ENCODE assay signal across 8 cellular contexts in the genomic region with DNA sequence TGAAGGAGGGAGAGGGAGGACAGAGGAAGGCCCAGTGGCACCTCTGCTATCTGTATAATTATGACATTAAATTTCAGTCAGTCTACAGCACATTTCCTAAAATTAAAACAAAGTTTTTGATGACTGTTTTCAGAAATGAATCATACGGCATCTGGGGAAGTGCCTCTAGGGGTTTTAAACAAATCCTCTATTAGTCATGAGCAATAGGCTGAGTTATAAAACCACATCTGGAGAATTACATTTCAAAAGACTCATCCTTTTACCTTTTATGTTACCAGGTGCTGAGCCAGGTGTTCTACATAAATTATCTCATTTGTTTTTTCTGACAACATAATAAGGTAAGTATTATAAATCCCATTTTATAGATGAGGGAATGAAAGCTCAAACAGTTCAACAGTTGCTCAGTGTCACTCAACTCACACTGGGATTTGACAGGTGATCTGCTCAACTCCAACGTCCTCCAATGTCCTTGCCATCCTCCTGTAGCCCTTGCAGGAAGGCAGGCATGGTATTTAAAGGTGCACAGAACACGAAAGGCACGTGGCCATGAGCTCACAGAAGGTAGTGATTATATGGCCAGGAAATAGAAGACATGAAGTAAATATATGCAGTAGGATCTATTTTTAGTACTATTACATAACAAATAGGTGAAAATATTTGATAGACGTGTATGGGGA.
A peak's percentile ranks its signal among the peaks of the same experiment; 100 is the strongest.
DNase-seq lines count a peak whose midpoint lies in the region; ATAC-seq and TF ChIP-seq lines count a peak whose summit lies in the region.

No MANE protein-coding gene starts in this region.

- DNase-seq in GM12865 (ENCODE audit: low read depth) (peak; percentile 43), MV-4-11 (lab: John Stamatoyannopoulos, UW) (peak; percentile 46), iris pigment epithelial cell (ENCODE audit: low read depth) (peak; percentile 26), SIG-M5 (lab: John Stamatoyannopoulos, UW) (no peak), NCI-H128 (lab: John Stamatoyannopoulos, UW; ENCODE audit: unreplicated experiment) (no peak)
- no peak for DNase-seq in effector CD8-positive, alpha-beta T cell (lab: John Stamatoyannopoulos, UW)

- H3K4me3 ChIP-seq in GM12865 (ENCODE audit: low read depth, low read length), result no peak overlapping the region

- no peak for TF ChIP-seq CTCF in GM12865 (IDR thresholded peaks at IDR 0.05; ENCODE audit: insufficient read depth, low read depth, low read length, missing control alignments)

- peak; percentile 72 for ATAC-seq in GM21619 (IDR thresholded peaks at IDR 0.05; ENCODE audit: unreplicated experiment)
- ATAC-seq in GM21526 (IDR thresholded peaks at IDR 0.05; ENCODE audit: low FRiP score, unreplicated experiment), result no peak

Comparison
In these comparisons a context has a peak if more than half of its experiments do, and no peak if none do; other contexts are left out.
1. DNase-seq: peak in GM12865 (single experiment), MV-4-11 (single experiment) and iris pigment epithelial cell (single experiment); none in effector CD8-positive, alpha-beta T cell (single experiment), SIG-M5 (single experiment) and NCI-H128 (single experiment).